In the genomic region with DNA sequence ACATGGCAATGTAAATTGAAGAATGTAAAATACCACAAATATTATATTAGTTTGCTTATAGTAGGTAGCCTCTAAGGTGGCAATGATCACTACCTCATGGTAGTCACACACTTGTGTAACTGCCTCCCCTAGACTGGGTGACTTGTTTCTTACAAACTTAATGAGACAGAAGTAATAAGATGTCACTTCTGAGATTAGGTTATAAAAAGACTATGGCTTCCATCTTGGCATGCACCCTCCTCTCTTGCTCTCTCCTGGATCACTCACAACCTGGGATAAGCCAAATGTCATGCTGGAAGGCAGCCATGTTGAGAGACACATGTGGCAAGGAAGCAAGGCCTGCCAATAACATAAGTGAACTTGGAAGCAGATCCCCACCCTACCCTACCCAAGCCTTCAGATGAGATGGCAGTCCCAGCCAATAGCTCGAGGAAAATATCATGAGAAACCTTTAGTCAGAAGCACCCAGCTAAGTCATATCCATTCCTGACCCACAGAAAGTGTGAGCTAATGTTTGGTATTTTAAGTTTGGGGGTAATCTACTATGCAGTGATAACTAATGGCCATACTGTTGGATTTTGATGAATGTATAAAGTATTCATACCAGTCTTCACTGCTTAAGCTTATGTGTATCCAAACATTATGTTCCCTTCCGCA, we compare ENCODE assay signal across 24 cellular contexts. TPM values are rescaled to one million over a fixed set of nuclear protein-coding genes. Genes with fewer than 3 reads are reported as not detected.
DNase-seq lines count a peak whose midpoint lies in the region; ATAC-seq and TF ChIP-seq lines count a peak whose summit lies in the region.
"Had no signal": no experiment of that assay in that cellular context is flagged by ENCODE, and none has a peak within 500 bp of the region (broad histone marks: within the 10 kb centered on the region; RNA-seq: fewer than 3 reads in every experiment).

No MANE protein-coding gene starts in this region.

- no peak for DNase-seq in activated T-cell treated with anti-CD3 and anti-CD28 coated beads, Interleukin-2, amount 50 U/mL, for 24 hours
- no peak for DNase-seq in activated T-cell treated with anti-CD3 and anti-CD28 coated beads, Interleukin-2, amount 50 U/mL, for 72 hours
- DNase-seq in MG63 (peak; percentile 71), cerebellar cortex (ENCODE audit: low spot score) (peak; percentile 31), NCI-H748 (lab: John Stamatoyannopoulos, UW; ENCODE audit: unreplicated experiment) (no peak), NAMALWA (ENCODE audit: low spot score) (no peak)
- DNase-seq: activated naive CD4-positive, alpha-beta T cell treated with anti-CD3 and anti-CD28 coated beads, Interleukin-2, amount 50 U/mL, for 16 hours; Caco-2; caudate nucleus; foreskin fibroblast; heart right ventricle; KBM-7; mammary epithelial cell; NCI-H1436 treated with DMSO at 0.1 percent for 48 hours; NCI-H510A; occipital lobe; SIG-M5; small intestine; stimulated activated CD4-positive, alpha-beta T cell treated with anti-CD3 and anti-CD28 coated beads, Interleukin-1b, Interleukin-23, amount 100 ng/mL, for 48 hours; T-cell; uterus had no signal

- peak overlapping the region; percentile 2 for H3K27ac ChIP-seq in neutrophil
- H3K27ac ChIP-seq: heart right ventricle, suprapubic skin, uterus had no signal

- peaks cover 79% of the 10 kb centered on the region for H3K4me1 Mint-ChIP-seq in activated T-cell treated with anti-CD3 and anti-CD28 coated beads, Interleukin-2, amount 50 U/mL, for 24 hours (ENCODE audit: low read depth)
- H3K4me1 Mint-ChIP-seq in activated T-cell treated with anti-CD3 and anti-CD28 coated beads, Interleukin-2, amount 50 U/mL, for 72 hours (ENCODE audit: low read depth): peaks cover 41% of the 10 kb centered on the region

- H3K9me3 ChIP-seq in MG63: peaks cover 2% of the 10 kb centered on the region; the same call in 1 of the 2 replicates
- no peaks in the 10 kb centered on the region for H3K9me3 ChIP-seq in neutrophil
- H3K9me3 ChIP-seq: Caco-2, heart right ventricle, suprapubic skin, uterus had no signal

- H3K4me3 ChIP-seq in MG63 (no peak overlapping the region), neutrophil (ENCODE audit: low read depth in 1 of 2, low read length in 1 of 2) (no peak overlapping the region)
- H3K4me3 ChIP-seq: heart right ventricle, suprapubic skin, uterus had no signal

- no peaks in the 10 kb centered on the region for H3K27me3 Mint-ChIP-seq in activated T-cell treated with anti-CD3 and anti-CD28 coated beads, Interleukin-2, amount 50 U/mL, for 24 hours
- no peaks in the 10 kb centered on the region for H3K27me3 Mint-ChIP-seq in activated T-cell treated with anti-CD3 and anti-CD28 coated beads, Interleukin-2, amount 50 U/mL, for 72 hours (ENCODE audit: low read depth)
- H3K27me3 Mint-ChIP-seq: T-cell had no signal

- TF ChIP-seq CTCF in neutrophil (IDR thresholded peaks at IDR 0.05): no peak

- peaks cover 54 to 95% of the 10 kb centered on the region in 2 experiments for H3K4me1 ChIP-seq in neutrophil (ENCODE audit: control insufficient read depth in 1 of 2, insufficient read depth in 1 of 2, low read depth in 1 of 2, low read length in 1 of 2)
- H3K4me1 ChIP-seq: Caco-2, uterus had no signal

- peaks cover 7% of the 10 kb centered on the region for H3K9me3 Mint-ChIP-seq in activated T-cell treated with anti-CD3 and anti-CD28 coated beads, Interleukin-2, amount 50 U/mL, for 24 hours
- H3K9me3 Mint-ChIP-seq in activated T-cell treated with anti-CD3 and anti-CD28 coated beads, Interleukin-2, amount 50 U/mL, for 72 hours: no peaks in the 10 kb centered on the region

- no peak for ATAC-seq in activated T-cell treated with anti-CD3 and anti-CD28 coated beads, Interleukin-2, amount 50 U/mL, for 72 hours (replicated peaks in 1 of 2)
- ATAC-seq in HG03354 (IDR thresholded peaks at IDR 0.05; ENCODE audit: poor library complexity, severe bottlenecking, unreplicated experiment): no peak
- ATAC-seq: T-cell had no signal

- peaks cover 13% of the 10 kb centered on the region for H3K36me3 Mint-ChIP-seq in activated T-cell treated with anti-CD3 and anti-CD28 coated beads, Interleukin-2, amount 50 U/mL, for 24 hours (ENCODE audit: low read depth)
- no peaks in the 10 kb centered on the region for H3K36me3 Mint-ChIP-seq in activated T-cell treated with anti-CD3 and anti-CD28 coated beads, Interleukin-2, amount 50 U/mL, for 72 hours (ENCODE audit: insufficient read depth in 2 of 2)

- no peak overlapping the region for H3K4me3 Mint-ChIP-seq in activated T-cell treated with anti-CD3 and anti-CD28 coated beads, Interleukin-2, amount 50 U/mL, for 24 hours
- no peak overlapping the region for H3K4me3 Mint-ChIP-seq in activated T-cell treated with anti-CD3 and anti-CD28 coated beads, Interleukin-2, amount 50 U/mL, for 72 hours
- H3K4me3 Mint-ChIP-seq: T-cell had no signal

- peaks cover 21% of the 10 kb centered on the region for H3K36me3 ChIP-seq in MG63
- no peaks in the 10 kb centered on the region for H3K36me3 ChIP-seq in neutrophil
- H3K36me3 ChIP-seq: heart right ventricle, suprapubic skin, uterus had no signal

- peak overlapping the region; percentile 60 for H3K27ac Mint-ChIP-seq in activated T-cell treated with anti-CD3 and anti-CD28 coated beads, Interleukin-2, amount 50 U/mL, for 24 hours
- H3K27ac Mint-ChIP-seq in activated T-cell treated with anti-CD3 and anti-CD28 coated beads, Interleukin-2, amount 50 U/mL, for 72 hours: no peak overlapping the region

- H3K27me3 ChIP-seq in MG63 (no peaks in the 10 kb centered on the region), neutrophil (no peaks in the 10 kb centered on the region)
- H3K27me3 ChIP-seq: heart right ventricle, suprapubic skin, uterus had no signal

RNA-seq across cellular contexts. Expression of a gene that starts 43.3 kb away (rescaled TPM):
- total RNA-seq in activated T-cell treated with anti-CD3 and anti-CD28 coated beads, Interleukin-2, amount 50 U/mL, for 72 hours: 10 to 100 TPM; 66.6 to 67.5 TPM
- 47.4 and 82.1 TPM in 2 replicates for total RNA-seq in MG63 (2014; rRNA removed; shearing (Covaris generic); ENCODE audit: low replicate concordance)

Comparison
In these comparisons a context has a peak if more than half of its experiments do, and no peak if none do; other contexts are left out.
1. DNase-seq: peak in MG63 (single experiment) and cerebellar cortex (single experiment); none in activated T-cell treated with anti-CD3 and anti-CD28 coated beads, Interleukin-2, amount 50 U/mL, for 24 hours (single experiment), activated T-cell treated with anti-CD3 and anti-CD28 coated beads, Interleukin-2, amount 50 U/mL, for 72 hours (0 of 2), NCI-H748 (single experiment) and NAMALWA (single experiment).